16 cellular contexts compared by ENCODE assay signal in genomic region chr18:58789856-58790255, GRCh38.
A peak's percentile ranks its signal among the peaks of the same experiment; 100 is the strongest.
DNase-seq lines count a peak whose midpoint lies in the region; ATAC-seq and TF ChIP-seq lines count a peak whose summit lies in the region.
"Had no signal": no experiment of that assay in that cellular context is flagged by ENCODE, and none has a peak within 500 bp of the region (broad histone marks: within the 10 kb centered on the region; RNA-seq: fewer than 3 reads in every experiment).

No MANE protein-coding gene starts in this region.

- no peak for TF ChIP-seq CTCF in Calu3 (IDR thresholded peaks at IDR 0.05; ENCODE audit: unreplicated experiment)
- no peak for TF ChIP-seq CTCF in adrenal gland (IDR thresholded peaks at IDR 0.05)
- TF ChIP-seq CTCF in psoas muscle (IDR thresholded peaks at IDR 0.05) = no peak
- TF ChIP-seq CTCF in GM10266 (IDR thresholded peaks at IDR 0.05; ENCODE audit: control insufficient read depth, insufficient read depth, low read depth, missing control alignments) = no peak
- no peak for TF ChIP-seq CTCF in BE2C (IDR thresholded peaks at IDR 0.05; ENCODE audit: low read depth, low read length)

- peak; percentile 36 for DNase-seq in Calu3
- DNase-seq in adrenal gland = peak in 6 of 7 donors; percentile 28 to 69 (median 46)
- peak; percentile 87 for DNase-seq in islet precursor cell
- DNase-seq in psoas muscle = no peak
- no peak for DNase-seq in GM10266 (ENCODE audit: extremely low spot score)
- DNase-seq in activated T-cell treated with anti-CD3 and anti-CD28 coated beads, Interleukin-2, amount 50 U/mL, for 48 hours = no peak
- no peak for DNase-seq in activated CD8-positive, alpha-beta memory T cell treated with anti-CD3 and anti-CD28 coated beads, Interleukin-2, amount 50 U/mL, for 4 hours
- DNase-seq in BE2C = no peak
- DNase-seq: activated CD4-positive, alpha-beta memory T cell treated with anti-CD3 and anti-CD28 coated beads, Interleukin-2, amount 10 ng/mL, durations not matched to agents 7 days and 5 days; activated naive CD4-positive, alpha-beta T cell treated with Interleukin-2 at 50 U/mL for 16 hours; DMS79 treated with DMSO at 0.1 percent for 48 hours; NCI-H1105; NCI-H510A had no signal

- no peak for ATAC-seq in psoas muscle

- H3K27ac ChIP-seq in adrenal gland (peak overlapping the region in 2 of 5 donors; percentile 56 to 75), psoas muscle (peak overlapping the region; percentile 52)
- H3K27ac ChIP-seq: GM23248 had no signal

- no TSS peak for BruUV-seq in Calu3 (replicated peaks; lab: Mats Ljungman, UMichigan)

- H3K4me3 ChIP-seq in adrenal gland (no peak overlapping the region), psoas muscle (no peak overlapping the region), BE2C (ENCODE audit: low read depth, low read length) (no peak overlapping the region)
- H3K4me3 ChIP-seq: GM23248 had no signal

- no peaks in the 10 kb centered on the region for H3K27me3 ChIP-seq in adrenal gland
- no peaks in the 10 kb centered on the region for H3K27me3 ChIP-seq in psoas muscle (ENCODE audit: insufficient read depth in 3 of 3, low read length in 2 of 3)
- no peaks in the 10 kb centered on the region for H3K27me3 ChIP-seq in BE2C

- H3K4me3 Mint-ChIP-seq in Calu3 (ENCODE audit: low read depth, unreplicated experiment) = no peak overlapping the region
- H3K4me3 Mint-ChIP-seq: activated CD4-positive, alpha-beta memory T cell treated with anti-CD3 and anti-CD28 coated beads, Interleukin-2, amount 10 ng/mL, durations not matched to agents 7 days and 5 days; B cell; central memory CD8-positive, alpha-beta T cell had no signal

- CTCF ChIA-PET in Calu3 (lab: Charles Lee) = interaction anchor here (0.6 to 1.5 kb wide), 2 partner anchors 11 to 281 kb away, joined by 3 to 9 read pairs; no protein-coding TSS in a partner anchor

- no peak for TF ChIP-seq POLR2A in adrenal gland (IDR thresholded peaks at IDR 0.05)

- H3K9me3 ChIP-seq in adrenal gland (replicated peaks in 1 of 3) (no peaks in the 10 kb centered on the region), psoas muscle (no peaks in the 10 kb centered on the region), BE2C (no peaks in the 10 kb centered on the region)

- H3K27ac Mint-ChIP-seq in Calu3 (ENCODE audit: unreplicated experiment) = peak overlapping the region; percentile 98
- H3K27ac Mint-ChIP-seq: activated CD4-positive, alpha-beta memory T cell treated with anti-CD3 and anti-CD28 coated beads, Interleukin-2, amount 10 ng/mL, durations not matched to agents 7 days and 5 days; B cell had no signal

- peaks cover 0 to 5% of the 10 kb centered on the region in 2 donors for H3K4me1 ChIP-seq in adrenal gland (replicated peaks in 1 of 2)
- H3K4me1 ChIP-seq in psoas muscle = peaks cover 35% of the 10 kb centered on the region
- no peaks in the 10 kb centered on the region for H3K4me1 ChIP-seq in BE2C

- peaks cover 2% of the 10 kb centered on the region for H3K9me3 Mint-ChIP-seq in Calu3 (ENCODE audit: low read depth, unreplicated experiment)
- H3K9me3 Mint-ChIP-seq: activated CD4-positive, alpha-beta memory T cell treated with anti-CD3 and anti-CD28 coated beads, Interleukin-2, amount 10 ng/mL, durations not matched to agents 7 days and 5 days; central memory CD8-positive, alpha-beta T cell had no signal

- intact Hi-C loops in Calu3 (cut with micrococcal nuclease; ENCODE audit: unreplicated experiment) (loop anchor here (1.0 to 10.0 kb wide), 4 partner anchors 35 to 205 kb away; no protein-coding TSS in a partner anchor), adrenal gland (cut with DNase I) (no loop called here), psoas muscle (cut with DNase I) (loop anchor here in 1 of 2 donors (2.0 to 10.0 kb wide), 3 partner anchors 57 to 265 kb away; no protein-coding TSS in a partner anchor)

- H3K36me3 ChIP-seq in adrenal gland (replicated peaks in 1 of 2) (no peaks in the 10 kb centered on the region), psoas muscle (ENCODE audit: insufficient read depth in 1 of 2, low read depth in 1 of 2) (no peaks in the 10 kb centered on the region), BE2C (no peaks in the 10 kb centered on the region)

- peaks cover 44% of the 10 kb centered on the region for H3K36me3 Mint-ChIP-seq in Calu3 (ENCODE audit: insufficient read depth, unreplicated experiment)

- no peaks in the 10 kb centered on the region for H3K27me3 Mint-ChIP-seq in Calu3 (ENCODE audit: unreplicated experiment)
- H3K27me3 Mint-ChIP-seq: B cell had no signal

- peaks cover 47% of the 10 kb centered on the region for H3K4me1 Mint-ChIP-seq in Calu3 (ENCODE audit: low read depth, unreplicated experiment)
- H3K4me1 Mint-ChIP-seq: activated CD4-positive, alpha-beta memory T cell treated with anti-CD3 and anti-CD28 coated beads, Interleukin-2, amount 10 ng/mL, durations not matched to agents 7 days and 5 days; central memory CD8-positive, alpha-beta T cell had no signal

- 51 to 74% (median 64%) methylated on average over 5 of the region's 5 CpGs for WGBS in adrenal gland, 4 donors
- 75 to 77% (median 76%) methylated on average over 5 of the region's 5 CpGs for WGBS in psoas muscle, 3 donors

Comparison
In these comparisons a context has a peak if more than half of its experiments do, and no peak if none do; other contexts are left out.
1. DNase-seq: peak in Calu3 (single experiment), adrenal gland (6 of 7) and islet precursor cell (single experiment); none in psoas muscle (0 of 2), GM10266 (single experiment), activated T-cell treated with anti-CD3 and anti-CD28 coated beads, Interleukin-2, amount 50 U/mL, for 48 hours (0 of 2), activated CD8-positive, alpha-beta memory T cell treated with anti-CD3 and anti-CD28 coated beads, Interleukin-2, amount 50 U/mL, for 4 hours (single experiment) and BE2C (single experiment).